In genomic region chr22:30221121-30221992, GRCh38 we compare ENCODE assay signal across 11 cellular contexts. TPM values are rescaled to one million over a fixed set of nuclear protein-coding genes. Genes with fewer than 3 reads are reported as not detected.
DNase-seq lines count a peak whose midpoint lies in the region; ATAC-seq and TF ChIP-seq lines count a peak whose summit lies in the region.
"Had no signal": no experiment of that assay in that cellular context is flagged by ENCODE, and none has a peak within 500 bp of the region (broad histone marks: within the 10 kb centered on the region; RNA-seq: fewer than 3 reads in every experiment).

No MANE protein-coding gene starts in this region.

- H3K4me3 Mint-ChIP-seq in activated naive CD8-positive, alpha-beta T cell treated with anti-CD3 and anti-CD28 coated beads, Interleukin-2, amount 10 ng/mL, durations not matched to agents 7 days and 5 days: peak overlapping the region; percentile 68
- H3K4me3 Mint-ChIP-seq: nephron progenitor cell had no signal

- peaks cover 87% of the 10 kb centered on the region for H3K4me1 Mint-ChIP-seq in activated naive CD8-positive, alpha-beta T cell treated with anti-CD3 and anti-CD28 coated beads, Interleukin-2, amount 10 ng/mL, durations not matched to agents 7 days and 5 days

- in situ Hi-C loops in GM13976 (cut with MboI; ENCODE audit: low sequenced_read_pairs, unreplicated experiment): no loop called here

- intact Hi-C loops in dorsolateral prefrontal cortex (cut with DNase I): no loop called here

- TF ChIP-seq CTCF in GM13976 (IDR thresholded peaks at IDR 0.05; ENCODE audit: borderline replicate concordance, control extremely low read depth, extremely low read depth, insufficient read depth, missing control alignments): no peak
- TF ChIP-seq CTCF in dorsolateral prefrontal cortex (IDR thresholded peaks at IDR 0.05 in 54 of 56, conservative IDR thresholded peaks at IDR 0.05 in 2 of 56; ENCODE audit: low read depth in 1 of 56, partially characterized antibody in 56 of 56): no peak

- H3K9me3 Mint-ChIP-seq in activated naive CD8-positive, alpha-beta T cell treated with anti-CD3 and anti-CD28 coated beads, Interleukin-2, amount 10 ng/mL, durations not matched to agents 7 days and 5 days: no peaks in the 10 kb centered on the region

- peak; percentile 83 for ATAC-seq in activated naive CD8-positive, alpha-beta T cell treated with anti-CD3 and anti-CD28 coated beads, Interleukin-2, amount 10 ng/mL, durations not matched to agents 7 days and 5 days (ENCODE audit: low read depth)
- ATAC-seq in GM21825 (IDR thresholded peaks at IDR 0.05; ENCODE audit: unreplicated experiment): no peak

- POLR2A ChIA-PET in activated naive CD8-positive, alpha-beta T cell treated with anti-CD3 and anti-CD28 coated beads, Interleukin-2, amount 10 ng/mL, durations not matched to agents 7 days and 5 days (lab: Charles Lee): interaction anchor here (0.6 to 9.6 kb wide), 21 partner anchors 9 to 116 kb away, joined by 3 to 219 read pairs (median 5); partner anchors contain the start of genes LIF and TBC1D10A

- H3K36me3 Mint-ChIP-seq in activated naive CD8-positive, alpha-beta T cell treated with anti-CD3 and anti-CD28 coated beads, Interleukin-2, amount 10 ng/mL, durations not matched to agents 7 days and 5 days: peaks cover 4% of the 10 kb centered on the region

- no peaks in the 10 kb centered on the region for H3K27me3 Mint-ChIP-seq in activated naive CD8-positive, alpha-beta T cell treated with anti-CD3 and anti-CD28 coated beads, Interleukin-2, amount 10 ng/mL, durations not matched to agents 7 days and 5 days

- H3K4me3 ChIP-seq in dorsolateral prefrontal cortex: no peak overlapping the region

- H3K27me3 ChIP-seq in dorsolateral prefrontal cortex: peaks cover 0 to 4% (median 0%) of the 10 kb centered on the region in 45 donors

- peak; percentile 64 for DNase-seq in GM13976 (ENCODE audit: low spot score)
- DNase-seq in activated CD4-positive, alpha-beta T cell treated with anti-CD3 and anti-CD28 coated beads for 48 hours: peak; percentile 59
- DNase-seq in activated naive CD8-positive, alpha-beta T cell treated with anti-CD3 and anti-CD28 coated beads, Interleukin-2, amount 10 ng/mL, durations not matched to agents 7 days and 5 days: peak; percentile 89
- DNase-seq in stimulated activated CD8-positive, alpha-beta memory T cell treated with anti-CD3 and anti-CD28 coated beads, Interleukin-15, amount 100 ng/mL, for 4 hours (ENCODE audit: low read depth in 2 of 2): peak; percentile 57 to 66
- no peak for DNase-seq in dorsolateral prefrontal cortex
- no peak for DNase-seq in anterior cingulate cortex (lab: John Stamatoyannopoulos, UW)
- no peak for DNase-seq in HCEC 1CT
- DNase-seq: nephron progenitor cell had no signal

- no peak overlapping the region for H3K27ac ChIP-seq in dorsolateral prefrontal cortex

- peak overlapping the region; percentile 97 for H3K27ac Mint-ChIP-seq in activated naive CD8-positive, alpha-beta T cell treated with anti-CD3 and anti-CD28 coated beads, Interleukin-2, amount 10 ng/mL, durations not matched to agents 7 days and 5 days

RNA-seq across cellular contexts. Expression of gene LIF, which starts 25.2 kb away (rescaled TPM):
- total RNA-seq in activated naive CD8-positive, alpha-beta T cell treated with anti-CD3 and anti-CD28 coated beads, Interleukin-2, amount 10 ng/mL, durations not matched to agents 7 days and 5 days: 100 to 1,000 TPM; 508 to 564 TPM
- total RNA-seq in dorsolateral prefrontal cortex: 1 to 10 TPM in 24 of 120 experiments, under 1 TPM in 53, not detected in 43; 0.10 to 6.6 (median 0.61) TPM
- total RNA-seq: frontal cortex, temporal lobe had no signal

RNA-seq across cellular contexts. Expression of gene OSM, which starts 45.3 kb away (rescaled TPM):
- 100 to 1,000 TPM; 125 to 142 TPM for total RNA-seq in activated naive CD8-positive, alpha-beta T cell treated with anti-CD3 and anti-CD28 coated beads, Interleukin-2, amount 10 ng/mL, durations not matched to agents 7 days and 5 days
- total RNA-seq in dorsolateral prefrontal cortex: 1 to 10 TPM in 27 of 120 experiments, under 1 TPM in 47, not detected in 46; 0.23 to 6.7 (median 0.77) TPM

Comparison
In these comparisons a context has a peak if more than half of its experiments do, and no peak if none do; other contexts are left out.
1. DNase-seq: peak in GM13976 (single experiment), activated CD4-positive, alpha-beta T cell treated with anti-CD3 and anti-CD28 coated beads for 48 hours (single experiment), activated naive CD8-positive, alpha-beta T cell treated with anti-CD3 and anti-CD28 coated beads, Interleukin-2, amount 10 ng/mL, durations not matched to agents 7 days and 5 days (single experiment) and stimulated activated CD8-positive, alpha-beta memory T cell treated with anti-CD3 and anti-CD28 coated beads, Interleukin-15, amount 100 ng/mL, for 4 hours (2 of 2); none in dorsolateral prefrontal cortex (0 of 10), anterior cingulate cortex (0 of 58) and HCEC 1CT (single experiment).
2. RNA of gene LIF, which starts 25.2 kb away (total RNA-seq): 508 to 564 TPM in activated naive CD8-positive, alpha-beta T cell treated with anti-CD3 and anti-CD28 coated beads, Interleukin-2, amount 10 ng/mL, durations not matched to agents 7 days and 5 days; 0.10 to 6.6 TPM in dorsolateral prefrontal cortex; every median in the first group is over 10 times any median in the second.
3. RNA of gene OSM, which starts 45.3 kb away (total RNA-seq): 125 to 142 TPM in activated naive CD8-positive, alpha-beta T cell treated with anti-CD3 and anti-CD28 coated beads, Interleukin-2, amount 10 ng/mL, durations not matched to agents 7 days and 5 days; 0.23 to 6.7 TPM in dorsolateral prefrontal cortex; every median in the first group is over 10 times any median in the second.